Comparison of ENCODE assay signal across 1 cellular context in genomic region chr10:50624154-50624865, GRCh38.
TF ChIP-seq lines count a peak whose summit lies in the region.

No MANE protein-coding gene starts in this region.

TF ChIP-seq in HEK293, 187 proteins besides CTCF, POLR2A, EP300 and RAD21 (continued from another document and continues in another):
- TF ChIP-seq, protein P1, sequence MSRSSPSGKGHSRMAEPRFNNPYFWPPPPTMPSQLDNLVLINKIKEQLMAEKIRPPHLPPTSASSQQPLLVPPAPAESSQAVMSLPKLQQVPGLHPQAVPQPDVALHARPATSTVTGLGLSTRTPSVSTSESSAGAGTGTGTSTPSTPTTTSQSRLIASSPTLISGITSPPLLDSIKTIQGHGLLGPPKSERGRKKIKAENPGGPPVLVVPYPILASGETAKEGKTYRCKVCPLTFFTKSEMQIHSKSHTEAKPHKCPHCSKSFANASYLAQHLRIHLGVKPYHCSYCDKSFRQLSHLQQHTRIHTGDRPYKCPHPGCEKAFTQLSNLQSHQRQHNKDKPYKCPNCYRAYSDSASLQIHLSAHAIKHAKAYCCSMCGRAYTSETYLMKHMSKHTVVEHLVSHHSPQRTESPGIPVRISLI (tag by site-specific recombination; IDR thresholded peaks at IDR 0.05): peak; percentile 86
- TF ChIP-seq ZNF658 (tag by site-specific recombination; IDR thresholded peaks at IDR 0.05) (no peak), ZNF394 (tag by site-specific recombination; IDR thresholded peaks at IDR 0.05; ENCODE audit: borderline replicate concordance) (no peak), ZNF843 (tag by site-specific recombination; IDR thresholded peaks at IDR 0.05) (0 out of 2 replicates have a peak, but pooled peaks have one; percentile 17), FEZF1 (tag by site-specific recombination; IDR thresholded peaks at IDR 0.05) (no peak), ZNF791 (tag by site-specific recombination; IDR thresholded peaks at IDR 0.05) (no peak), SALL2 (tag by site-specific recombination; IDR thresholded peaks at IDR 0.05; ENCODE audit: borderline replicate concordance) (no peak), ZBTB21 (tag by site-specific recombination; IDR thresholded peaks at IDR 0.05) (peak; percentile 26; the same call in 1 of the 2 replicates), BCL11B (tag by site-specific recombination; IDR thresholded peaks at IDR 0.05; ENCODE audit: low read depth) (no peak), ZNF670 (tag by site-specific recombination; IDR thresholded peaks at IDR 0.05; ENCODE audit: low read depth) (no peak), ZNF121 (tag by site-specific recombination; IDR thresholded peaks at IDR 0.05) (no peak), ZNF155 (tag by site-specific recombination; IDR thresholded peaks at IDR 0.05) (no peak), ZSCAN4 (tag by site-specific recombination; IDR thresholded peaks at IDR 0.05) (no peak), ZBTB48 (tag by site-specific recombination; IDR thresholded peaks at IDR 0.05) (peak; percentile 71), ZNF132 (tag by site-specific recombination; IDR thresholded peaks at IDR 0.05; ENCODE audit: borderline replicate concordance) (no peak), ZNF266 (tag by site-specific recombination; IDR thresholded peaks at IDR 0.05; ENCODE audit: low read depth) (no peak), ZXDB (tag by site-specific recombination; IDR thresholded peaks at IDR 0.05) (no peak; the same call in 1 of the 2 replicates), BCL11A (tag by site-specific recombination; IDR thresholded peaks at IDR 0.05; ENCODE audit: low read depth) (peak; percentile 17; the same call in 1 of the 2 replicates), ZNF398 (tag by site-specific recombination; IDR thresholded peaks at IDR 0.05) (no peak), SCRT1 (tag by site-specific recombination; IDR thresholded peaks at IDR 0.05; ENCODE audit: borderline replicate concordance) (no peak), PRDM4 (tag by site-specific recombination; IDR thresholded peaks at IDR 0.05) (no peak), RBAK (tag by site-specific recombination; IDR thresholded peaks at IDR 0.05) (no peak), ZNF112 (tag by site-specific recombination; IDR thresholded peaks at IDR 0.05) (no peak), ZNF404 (tag by site-specific recombination; IDR thresholded peaks at IDR 0.05) (no peak), ZNF548 (tag by site-specific recombination; IDR thresholded peaks at IDR 0.05) (no peak), GFI1B (tag by site-specific recombination; IDR thresholded peaks at IDR 0.05) (no peak), TRIM28 (IDR thresholded peaks at IDR 0.05; ENCODE audit: borderline replicate concordance, low read length) (no peak), ZNF530 (tag by site-specific recombination; IDR thresholded peaks at IDR 0.05; ENCODE audit: low read depth) (no peak), ZNF768 (tag by site-specific recombination; IDR thresholded peaks at IDR 0.05) (no peak), OSR2 (tag by site-specific recombination; IDR thresholded peaks at IDR 0.05) (peak; percentile 8; the same call in 1 of the 2 replicates), ZEB2 (tag by site-specific recombination; IDR thresholded peaks at IDR 0.05) (peak; percentile 66), ZNF76 (tag by site-specific recombination; IDR thresholded peaks at IDR 0.05; ENCODE audit: borderline replicate concordance, low read depth) (no peak), KLF9 (tag by site-specific recombination; IDR thresholded peaks at IDR 0.05; ENCODE audit: low read depth) (no peak), ZSCAN23 (tag by site-specific recombination; IDR thresholded peaks at IDR 0.05) (no peak), ZNF24 (tag by site-specific recombination; IDR thresholded peaks at IDR 0.05) (no peak), ZNF341 (tag by site-specific recombination; IDR thresholded peaks at IDR 0.05; ENCODE audit: low read depth) (no peak), AEBP2 (tag by site-specific recombination; IDR thresholded peaks at IDR 0.05; ENCODE audit: borderline replicate concordance) (no peak), ZNF175 (tag by site-specific recombination; IDR thresholded peaks at IDR 0.05) (no peak), PATZ1 (tag by site-specific recombination; IDR thresholded peaks at IDR 0.05) (peak; percentile 80), SP7 (tag by site-specific recombination; IDR thresholded peaks at IDR 0.05) (no peak; the same call in 1 of the 2 replicates), ZNF221 (tag by site-specific recombination; IDR thresholded peaks at IDR 0.05; ENCODE audit: borderline replicate concordance) (no peak), GLIS1 (tag by site-specific recombination; IDR thresholded peaks at IDR 0.05) (peak; percentile 61), ZNF239 (tag by site-specific recombination; IDR thresholded peaks at IDR 0.05) (no peak), ZNF677 (tag by site-specific recombination; IDR thresholded peaks at IDR 0.05) (0 out of 2 replicates have a peak, but pooled peaks have one; percentile 4), ZNF16 (tag by site-specific recombination; IDR thresholded peaks at IDR 0.05; ENCODE audit: low read depth) (no peak), ZNF624 (tag by site-specific recombination; IDR thresholded peaks at IDR 0.05) (no peak), YY2 (tag by site-specific recombination; IDR thresholded peaks at IDR 0.05) (no peak), ZFP37 (tag by site-specific recombination; IDR thresholded peaks at IDR 0.05) (0 out of 2 replicates have a peak, but pooled peaks have one; percentile 58), PBX3 (CRISPR knock-in tag; IDR thresholded peaks at IDR 0.05) (no peak), KLF16 (tag by site-specific recombination; IDR thresholded peaks at IDR 0.05) (peak; percentile 97), ZNF626 (tag by site-specific recombination; IDR thresholded peaks at IDR 0.05) (no peak)
- TF ChIP-seq, protein P2, sequence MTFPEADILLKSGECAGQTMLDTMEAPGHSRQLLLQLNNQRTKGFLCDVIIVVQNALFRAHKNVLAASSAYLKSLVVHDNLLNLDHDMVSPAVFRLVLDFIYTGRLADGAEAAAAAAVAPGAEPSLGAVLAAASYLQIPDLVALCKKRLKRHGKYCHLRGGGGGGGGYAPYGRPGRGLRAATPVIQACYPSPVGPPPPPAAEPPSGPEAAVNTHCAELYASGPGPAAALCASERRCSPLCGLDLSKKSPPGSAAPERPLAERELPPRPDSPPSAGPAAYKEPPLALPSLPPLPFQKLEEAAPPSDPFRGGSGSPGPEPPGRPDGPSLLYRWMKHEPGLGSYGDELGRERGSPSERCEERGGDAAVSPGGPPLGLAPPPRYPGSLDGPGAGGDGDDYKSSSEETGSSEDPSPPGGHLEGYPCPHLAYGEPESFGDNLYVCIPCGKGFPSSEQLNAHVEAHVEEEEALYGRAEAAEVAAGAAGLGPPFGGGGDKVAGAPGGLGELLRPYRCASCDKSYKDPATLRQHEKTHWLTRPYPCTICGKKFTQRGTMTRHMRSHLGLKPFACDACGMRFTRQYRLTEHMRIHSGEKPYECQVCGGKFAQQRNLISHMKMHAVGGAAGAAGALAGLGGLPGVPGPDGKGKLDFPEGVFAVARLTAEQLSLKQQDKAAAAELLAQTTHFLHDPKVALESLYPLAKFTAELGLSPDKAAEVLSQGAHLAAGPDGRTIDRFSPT (tag by site-specific recombination; IDR thresholded peaks at IDR 0.05): no peak; the same call in 1 of the 2 replicates
- TF ChIP-seq, protein P3, sequence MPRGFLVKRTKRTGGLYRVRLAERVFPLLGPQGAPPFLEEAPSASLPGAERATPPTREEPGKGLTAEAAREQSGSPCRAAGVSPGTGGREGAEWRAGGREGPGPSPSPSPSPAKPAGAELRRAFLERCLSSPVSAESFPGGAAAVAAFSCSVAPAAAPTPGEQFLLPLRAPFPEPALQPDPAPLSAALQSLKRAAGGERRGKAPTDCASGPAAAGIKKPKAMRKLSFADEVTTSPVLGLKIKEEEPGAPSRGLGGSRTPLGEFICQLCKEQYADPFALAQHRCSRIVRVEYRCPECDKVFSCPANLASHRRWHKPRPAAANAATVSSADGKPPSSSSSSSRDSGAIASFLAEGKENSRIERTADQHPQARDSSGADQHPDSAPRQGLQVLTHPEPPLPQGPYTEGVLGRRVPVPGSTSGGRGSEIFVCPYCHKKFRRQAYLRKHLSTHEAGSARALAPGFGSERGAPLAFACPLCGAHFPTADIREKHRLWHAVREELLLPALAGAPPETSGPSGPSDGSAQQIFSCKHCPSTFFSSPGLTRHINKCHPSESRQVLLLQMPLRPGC (tag by site-specific recombination; IDR thresholded peaks at IDR 0.05): no peak
- TF ChIP-seq, protein P4, sequence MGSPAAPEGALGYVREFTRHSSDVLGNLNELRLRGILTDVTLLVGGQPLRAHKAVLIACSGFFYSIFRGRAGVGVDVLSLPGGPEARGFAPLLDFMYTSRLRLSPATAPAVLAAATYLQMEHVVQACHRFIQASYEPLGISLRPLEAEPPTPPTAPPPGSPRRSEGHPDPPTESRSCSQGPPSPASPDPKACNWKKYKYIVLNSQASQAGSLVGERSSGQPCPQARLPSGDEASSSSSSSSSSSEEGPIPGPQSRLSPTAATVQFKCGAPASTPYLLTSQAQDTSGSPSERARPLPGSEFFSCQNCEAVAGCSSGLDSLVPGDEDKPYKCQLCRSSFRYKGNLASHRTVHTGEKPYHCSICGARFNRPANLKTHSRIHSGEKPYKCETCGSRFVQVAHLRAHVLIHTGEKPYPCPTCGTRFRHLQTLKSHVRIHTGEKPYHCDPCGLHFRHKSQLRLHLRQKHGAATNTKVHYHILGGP (tag by site-specific recombination; IDR thresholded peaks at IDR 0.05): no peak
